ENCODE assay signal across 1 cellular context in the genomic region with DNA sequence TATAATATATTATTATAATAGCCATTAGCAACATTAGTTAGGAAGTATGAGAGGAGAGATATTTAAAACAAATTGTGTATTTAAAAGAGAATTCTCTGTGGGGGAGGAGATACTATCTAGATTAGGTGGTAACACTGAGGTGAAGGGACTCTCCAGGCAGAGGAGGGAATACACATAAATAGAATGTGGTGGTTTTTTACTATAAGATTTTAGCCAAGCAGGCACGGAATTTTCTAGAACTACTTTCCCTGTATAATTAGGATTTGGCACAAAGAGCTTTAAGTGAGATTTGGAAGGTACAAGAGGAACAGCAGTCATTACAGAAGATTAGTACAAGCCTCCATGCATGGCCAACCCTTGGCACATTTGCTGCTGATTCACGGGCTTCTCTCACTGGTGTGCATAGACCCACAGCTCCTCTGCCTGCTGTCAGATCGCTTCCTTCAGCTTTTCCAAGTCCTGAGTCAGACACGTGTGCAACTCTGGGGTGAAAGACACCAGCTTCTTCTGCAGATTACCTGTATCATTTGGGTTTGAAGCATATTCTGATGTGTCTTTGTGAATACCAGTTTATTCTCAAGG.
TF ChIP-seq lines count a peak whose summit lies in the region.

No MANE protein-coding gene starts in this region.

TF ChIP-seq in GM12878, 131 proteins besides CTCF, POLR2A, EP300 and RAD21 (continued from another document):
- TF ChIP-seq FOXM1 (IDR thresholded peaks at IDR 0.05; ENCODE audit: low read depth, low read length) (peak; percentile 51; the same call in 1 of the 2 replicates), GABPA (IDR thresholded peaks at IDR 0.05; ENCODE audit: low read depth) (no peak), LARP7 (IDR thresholded peaks at IDR 0.05) (no peak), NR2C2 (IDR thresholded peaks at IDR 0.05; ENCODE audit: borderline replicate concordance, control insufficient read depth, insufficient read length, low read depth) (no peak)
